Comparison of ENCODE assay signal across 17 cellular contexts in genomic region chr2:205857532-205857931, GRCh38.
DNase-seq lines count a peak whose midpoint lies in the region; ATAC-seq and TF ChIP-seq lines count a peak whose summit lies in the region.
"Had no signal": no experiment of that assay in that cellular context is flagged by ENCODE, and none has a peak within 500 bp of the region (broad histone marks: within the 10 kb centered on the region; RNA-seq: fewer than 3 reads in every experiment).

No MANE protein-coding gene starts in this region.

- no peaks in the 10 kb centered on the region for H3K36me3 ChIP-seq in tibial artery
- H3K36me3 ChIP-seq: gastroesophageal sphincter, sigmoid colon, vagina had no signal

- peak; percentile 57 for ATAC-seq in GM18499 (IDR thresholded peaks at IDR 0.05; ENCODE audit: insufficient read depth, unreplicated experiment)
- peak; percentile 72 for ATAC-seq in GM19395 (IDR thresholded peaks at IDR 0.05; ENCODE audit: unreplicated experiment)
- peak; percentile 94 for ATAC-seq in HG02610 (IDR thresholded peaks at IDR 0.05; ENCODE audit: unreplicated experiment)
- ATAC-seq in HG03378 (IDR thresholded peaks at IDR 0.05; ENCODE audit: unreplicated experiment) = peak; percentile 63
- ATAC-seq: A549, gastroesophageal sphincter had no signal

- H3K4me3 ChIP-seq in tibial artery = no peak overlapping the region
- H3K4me3 ChIP-seq: A549, gastroesophageal sphincter, sigmoid colon, vagina had no signal

- no peak overlapping the region for H3K27ac ChIP-seq in tibial artery
- H3K27ac ChIP-seq: A549, gastroesophageal sphincter, HL-60, sigmoid colon, vagina had no signal

- no peaks in the 10 kb centered on the region for H3K27me3 ChIP-seq in tibial artery
- H3K27me3 ChIP-seq: gastroesophageal sphincter, sigmoid colon, vagina had no signal

- no peaks in the 10 kb centered on the region for H3K4me1 ChIP-seq in tibial artery
- H3K4me1 ChIP-seq: A549, vagina had no signal

- no peak for TF ChIP-seq CTCF in tibial artery (IDR thresholded peaks at IDR 0.05)

- intact Hi-C loops in tibial artery (cut with DNase I; ENCODE audit: low total_unique reads) = no loop called here

- H3K9me3 ChIP-seq in tibial artery = no peaks in the 10 kb centered on the region
- H3K9me3 ChIP-seq: A549, gastroesophageal sphincter, sigmoid colon, vagina had no signal

- DNase-seq in DMS79 treated with DMSO at 0.1 percent for 48 hours (lab: John Stamatoyannopoulos, UW) (no peak), tibial artery (no peak), COLO829 (ENCODE audit: low spot score) (no peak), GF-D8 (lab: John Stamatoyannopoulos, UW) (no peak)
- DNase-seq: CD4-positive, alpha-beta T cell; NCI-H2029 treated with DMSO at 0.1 percent for 48 hours; NCI-H526; sigmoid colon; stimulated activated CD4-positive, alpha-beta T cell treated with anti-CD3 and anti-CD28 coated beads, Interleukin-1b, Interleukin-23, amount 100 ng/mL, for 48 hours had no signal
